In the genomic region with DNA sequence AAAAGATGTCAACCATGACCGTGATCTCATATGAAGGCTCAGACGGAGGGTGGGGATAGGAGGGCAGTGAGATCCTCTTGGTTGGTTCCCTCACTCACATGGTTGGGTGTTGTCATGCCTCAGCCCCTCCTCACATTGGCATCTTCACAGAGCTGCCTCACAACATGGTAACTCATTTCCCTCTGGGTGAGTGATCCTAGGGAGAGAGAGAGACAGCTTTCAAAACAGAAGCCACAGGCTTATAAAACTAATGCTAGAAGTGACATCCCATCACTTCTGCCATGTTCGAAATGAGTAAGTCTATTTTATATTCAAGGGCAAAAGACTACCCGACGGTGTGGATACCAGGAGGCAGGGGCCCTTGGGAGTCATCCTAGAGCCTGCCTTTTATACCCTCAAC, we compare ENCODE assay signal across 7 cellular contexts.
"Had no signal": no experiment of that assay in that cellular context is flagged by ENCODE, and none has a peak within 500 bp of the region (broad histone marks: within the 10 kb centered on the region; RNA-seq: fewer than 3 reads in every experiment).

No MANE protein-coding gene starts in this region.

- H3K4me1 Mint-ChIP-seq: GM23338 had no signal

- H3K27ac ChIP-seq: GM23248 had no signal

- H3K9me3 Mint-ChIP-seq: GM23338 had no signal

- H2AFZ ChIP-seq: GM23248, GM23338 had no signal

- H3K9ac ChIP-seq: GM23248 had no signal

- H3K4me3 Mint-ChIP-seq: GM23338, HFFc6 had no signal

- H3K4me2 ChIP-seq: GM23338 had no signal

- H3K36me3 ChIP-seq: HAP-1 had no signal

- H3K4me3 ChIP-seq: GM23248, GM23338, HAP-1 had no signal

- DNase-seq: GM23248, GOT3, H7, HCEC 1CT, HFFc6 had no signal

- H3K4me1 ChIP-seq: HAP-1 had no signal

- H3K27ac Mint-ChIP-seq: GM23338, HFFc6 had no signal

- H3K9me3 ChIP-seq: HAP-1 had no signal
